1 cellular context compared by ENCODE assay signal in the genomic region with DNA sequence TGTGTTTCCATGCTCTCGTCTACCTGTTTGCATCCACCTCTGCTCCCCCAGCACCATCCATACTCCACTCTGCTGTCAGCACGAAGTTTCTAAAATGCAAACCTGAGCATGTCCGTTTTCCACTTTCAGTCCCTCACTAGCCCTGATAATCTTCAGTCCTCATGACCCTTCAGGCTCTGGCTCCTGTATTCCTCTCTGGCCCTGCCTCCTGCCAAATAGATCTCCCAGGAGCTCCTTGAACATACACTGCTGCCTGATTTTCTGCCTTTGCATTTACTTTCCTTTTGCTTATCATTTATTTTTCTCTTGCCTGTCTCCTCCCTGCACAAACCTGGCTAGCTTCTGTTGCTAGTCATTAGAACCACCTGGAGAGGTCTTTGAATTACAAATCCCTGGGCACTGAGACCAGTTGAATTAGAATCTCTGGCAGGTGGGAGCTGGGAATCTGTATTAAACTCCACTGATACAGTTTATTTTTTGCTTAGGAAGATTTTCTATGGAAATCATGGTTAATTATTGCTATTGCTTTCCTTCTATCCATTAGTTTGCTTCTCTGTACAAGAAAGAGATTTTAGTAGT.
A peak's percentile ranks its signal among the peaks of the same experiment; 100 is the strongest.
TF ChIP-seq lines count a peak whose summit lies in the region.

No MANE protein-coding gene starts in this region.

TF ChIP-seq in H1, 55 proteins besides CTCF, POLR2A, EP300 and RAD21:
- 0 out of 2 replicates have a peak, but pooled peaks have one; percentile 63 for TF ChIP-seq TCF12 (IDR thresholded peaks at IDR 0.05; ENCODE audit: low read depth, low read length)
- no peak for TF ChIP-seq SP4 (IDR thresholded peaks at IDR 0.05; ENCODE audit: low read length)
- TF ChIP-seq, protein P1, sequence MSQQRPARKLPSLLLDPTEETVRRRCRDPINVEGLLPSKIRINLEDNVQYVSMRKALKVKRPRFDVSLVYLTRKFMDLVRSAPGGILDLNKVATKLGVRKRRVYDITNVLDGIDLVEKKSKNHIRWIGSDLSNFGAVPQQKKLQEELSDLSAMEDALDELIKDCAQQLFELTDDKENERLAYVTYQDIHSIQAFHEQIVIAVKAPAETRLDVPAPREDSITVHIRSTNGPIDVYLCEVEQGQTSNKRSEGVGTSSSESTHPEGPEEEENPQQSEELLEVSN (IDR thresholded peaks at IDR 0.05): no peak
